ENCODE assay signal across 8 cellular contexts in genomic region chr12:117155278-117156060, GRCh38. TPM values are rescaled to one million over a fixed set of nuclear protein-coding genes. Genes with fewer than 3 reads are reported as not detected.
DNase-seq lines count a peak whose midpoint lies in the region; ATAC-seq and TF ChIP-seq lines count a peak whose summit lies in the region.

No MANE protein-coding gene starts in this region.

- peaks cover 5 to 6% of the 10 kb centered on the region in 2 donors for H3K4me1 ChIP-seq in left lung

- POLR2A ChIA-PET in MCF 10A (lab: Yijun Ruan, JAX), result no interaction called here

- peak; percentile 56 for DNase-seq in DMS79 treated with DMSO at 0.1 percent for 48 hours (lab: John Stamatoyannopoulos, UW)
- peak; percentile 79 for DNase-seq in H4 (ENCODE audit: low spot score)
- peak; percentile 58 for DNase-seq in NCI-H128 (lab: John Stamatoyannopoulos, UW; ENCODE audit: unreplicated experiment)
- peak; percentile 51 for DNase-seq in UCSD-AML1 (lab: John Stamatoyannopoulos, UW; ENCODE audit: unreplicated experiment)
- DNase-seq in MCF 10A (ENCODE audit: unreplicated experiment), result peak; percentile 87
- peak; percentile 56 to 87 for DNase-seq in left lung
- peak; percentile 42 for DNase-seq in stimulated activated CD8-positive, alpha-beta memory T cell treated with anti-CD3 and anti-CD28 coated beads, Interleukin-12 subunit alpha, Interleukin-12 subunit beta, amount 100 ng/mL, for 24 hours (ENCODE audit: extremely low read depth)

- BruUV-seq in MCF 10A (replicated peaks; lab: Mats Ljungman, UMichigan), result no TSS peak

- CTCF ChIA-PET in MCF 10A (lab: Yijun Ruan, JAX), result interaction anchor here (0.6 to 1.8 kb wide), 12 partner anchors 9 to 576 kb away, joined by 3 to 6 read pairs (median 4); no protein-coding TSS in a partner anchor

- H3K9me3 ChIP-seq in left lung, result no peaks in the 10 kb centered on the region

- H3K36me3 Mint-ChIP-seq in MCF 10A (ENCODE audit: insufficient read depth, unreplicated experiment), result peaks cover 92% of the 10 kb centered on the region

- no peaks in the 10 kb centered on the region for H3K9me3 Mint-ChIP-seq in MCF 10A (ENCODE audit: unreplicated experiment)

- H3K4me1 Mint-ChIP-seq in MCF 10A (ENCODE audit: insufficient read depth, unreplicated experiment), result no peaks in the 10 kb centered on the region

- no peak overlapping the region for H3K4me3 ChIP-seq in left lung

- intact Hi-C loops in MCF 10A (cut with micrococcal nuclease), result loop anchor here (1.0 kb wide), 1 partner anchor 130 kb away; no protein-coding TSS in a partner anchor
- intact Hi-C loops in left lung (cut with DNase I), result loop anchor here in 1 of 2 donors (10.0 kb wide), 1 partner anchor 451 kb away; no protein-coding TSS in a partner anchor

- peaks cover 0 to 78% of the 10 kb centered on the region in 2 donors for H3K36me3 ChIP-seq in left lung

- no peak overlapping the region for H3K27ac ChIP-seq in left lung

- H3K4me3 Mint-ChIP-seq in MCF 10A (ENCODE audit: unreplicated experiment), result no peak overlapping the region

- no peak overlapping the region for H3K27ac Mint-ChIP-seq in MCF 10A (ENCODE audit: low read depth, unreplicated experiment)

- TF ChIP-seq CTCF in MCF 10A (IDR thresholded peaks at IDR 0.05; ENCODE audit: unreplicated experiment), result peak; percentile 96
- peak; percentile 61 to 76 for TF ChIP-seq CTCF in left lung (IDR thresholded peaks at IDR 0.05)

- H3K27me3 ChIP-seq in left lung, result no peaks in the 10 kb centered on the region

- ATAC-seq in left lung, result peak; percentile 90
- no peak for ATAC-seq in HG02571 (IDR thresholded peaks at IDR 0.05; ENCODE audit: unreplicated experiment)

- H3K27me3 Mint-ChIP-seq in MCF 10A (ENCODE audit: insufficient read depth, unreplicated experiment), result no peaks in the 10 kb centered on the region

RNA-seq across cellular contexts. Expression of gene FBXO21, which starts 34.8 kb away (rescaled TPM):
- 33.7 and 38.3 TPM in 2 replicates for total RNA-seq in H4 (2014; rRNA removed; shearing (Covaris generic))
- total RNA-seq in MCF 10A (2022), result 33.4 and 45.3 TPM in 2 replicates
- 10 to 100 TPM; 31.3 to 39.1 TPM for total RNA-seq in left lung

RNA-seq across cellular contexts. Expression of gene TESC, which starts 56.3 kb away (rescaled TPM):
- 3.9 and 8.0 TPM in 2 replicates for total RNA-seq in H4 (2014; rRNA removed; shearing (Covaris generic))
- total RNA-seq in MCF 10A (2022), result not detected in 2 replicates
- 10 to 100 TPM in 1 of 2 donors, 1 to 10 TPM in 1; 8.3 to 10.1 TPM for total RNA-seq in left lung
